Comparison of ENCODE assay signal across 11 cellular contexts in the genomic region with DNA sequence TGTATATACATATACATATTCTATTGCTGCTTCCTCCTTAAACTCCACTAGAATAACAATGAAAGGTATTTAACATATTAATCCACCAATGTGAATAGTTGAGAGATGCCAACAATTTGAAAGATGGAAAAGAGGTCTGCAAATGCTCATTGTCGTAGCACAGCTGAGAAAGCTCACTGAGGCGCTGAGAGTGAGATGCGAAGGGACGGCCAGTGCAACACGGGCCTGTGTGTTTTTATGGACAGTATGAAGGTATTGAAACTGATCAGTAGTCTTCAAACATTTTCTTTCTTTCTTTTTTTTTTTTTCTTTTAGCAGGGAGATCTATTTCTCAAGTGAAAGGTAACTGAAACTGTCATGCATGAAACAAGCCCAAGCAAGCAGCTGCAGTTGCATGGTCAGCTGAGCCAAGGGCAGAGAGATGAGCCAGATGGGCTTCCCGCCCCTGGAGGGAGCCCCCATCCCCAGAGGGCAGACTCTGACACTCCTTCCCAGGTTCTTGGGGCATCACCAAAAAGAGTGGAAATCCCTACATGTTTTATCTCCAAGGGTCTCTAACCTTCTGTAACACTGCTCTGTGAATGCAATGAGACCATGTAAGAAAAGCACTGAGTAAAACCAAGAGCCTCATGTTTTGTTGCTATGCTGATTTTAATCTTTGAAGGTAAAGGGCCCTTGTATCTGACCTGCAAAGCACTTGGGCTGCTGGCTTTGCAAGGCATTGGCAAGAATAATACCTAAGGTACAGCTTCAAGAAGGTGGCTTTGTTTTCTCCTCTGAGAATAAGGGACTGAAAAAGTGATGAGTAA. TPM values are rescaled to one million over a fixed set of nuclear protein-coding genes. Genes with fewer than 3 reads are reported as not detected.
DNase-seq lines count a peak whose midpoint lies in the region; ATAC-seq, FAIRE-seq and TF ChIP-seq lines count a peak whose summit lies in the region.
"Had no signal": no experiment of that assay in that cellular context is flagged by ENCODE, and none has a peak within 500 bp of the region (broad histone marks: within the 10 kb centered on the region; RNA-seq: fewer than 3 reads in every experiment).

No MANE protein-coding gene starts in this region.

- BruUV-seq in Calu3 (replicated peaks; lab: Mats Ljungman, UMichigan): no TSS peak

- no peaks in the 10 kb centered on the region for H3K27me3 Mint-ChIP-seq in Calu3 (ENCODE audit: unreplicated experiment)
- no peaks in the 10 kb centered on the region for H3K27me3 Mint-ChIP-seq in activated naive CD8-positive, alpha-beta T cell

- H3K27me3 ChIP-seq in effector memory CD4-positive, alpha-beta T cell (replicated peaks; ENCODE audit: control insufficient read depth, insufficient read depth, low read length, poor library complexity, severe bottlenecking): no peaks in the 10 kb centered on the region
- H3K27me3 ChIP-seq: brain microvascular endothelial cell had no signal

- no peaks in the 10 kb centered on the region for H3K9me3 ChIP-seq in effector memory CD4-positive, alpha-beta T cell (ENCODE audit: control insufficient read depth, low read length)

- peaks cover 16% of the 10 kb centered on the region for H3K4me1 ChIP-seq in effector memory CD4-positive, alpha-beta T cell (ENCODE audit: control insufficient read depth, insufficient read depth, low read length, poor library complexity, severe bottlenecking)

- FAIRE-seq in urothelium cell line (lab: Jason Lieb, UNC): no peak

- intact Hi-C loops in Calu3 (cut with micrococcal nuclease; ENCODE audit: unreplicated experiment): loop anchor here (2.0 kb wide), 2 partner anchors 27 to 75 kb away; no protein-coding TSS in a partner anchor

- H3K27ac ChIP-seq in effector memory CD4-positive, alpha-beta T cell (ENCODE audit: insufficient read depth, low read length, poor library complexity, severe bottlenecking): no peak overlapping the region
- H3K27ac ChIP-seq: brain microvascular endothelial cell, KMS-11 had no signal

- no peaks in the 10 kb centered on the region for H3K36me3 ChIP-seq in effector memory CD4-positive, alpha-beta T cell (ENCODE audit: control insufficient read depth, insufficient read depth, low read length)
- H3K36me3 ChIP-seq: brain microvascular endothelial cell had no signal

- peak overlapping the region; percentile 80 for H3K27ac Mint-ChIP-seq in Calu3 (ENCODE audit: unreplicated experiment)
- H3K27ac Mint-ChIP-seq in activated naive CD8-positive, alpha-beta T cell: peak overlapping the region; percentile 80

- peak overlapping the region; percentile 52 for H3K4me3 Mint-ChIP-seq in Calu3 (ENCODE audit: low read depth, unreplicated experiment)
- peak overlapping the region; percentile 54 for H3K4me3 Mint-ChIP-seq in activated naive CD8-positive, alpha-beta T cell

- CTCF ChIA-PET in Calu3 (lab: Charles Lee): interaction anchor here (0.7 to 1.0 kb wide), 5 partner anchors 9 to 165 kb away, joined by 3 to 4 read pairs (median 3); no protein-coding TSS in a partner anchor

- H3K4me1 Mint-ChIP-seq in Calu3 (ENCODE audit: low read depth, unreplicated experiment): peaks cover 56% of the 10 kb centered on the region
- peaks cover 44% of the 10 kb centered on the region for H3K4me1 Mint-ChIP-seq in activated naive CD8-positive, alpha-beta T cell (ENCODE audit: low read depth)

- peaks cover 20% of the 10 kb centered on the region for H3K36me3 Mint-ChIP-seq in Calu3 (ENCODE audit: insufficient read depth, unreplicated experiment)
- peaks cover 2% of the 10 kb centered on the region for H3K36me3 Mint-ChIP-seq in activated naive CD8-positive, alpha-beta T cell

- no peak overlapping the region for H3K4me3 ChIP-seq in effector memory CD4-positive, alpha-beta T cell (ENCODE audit: insufficient read depth, low read depth, low read length, poor library complexity, severe bottlenecking)

- no peak for TF ChIP-seq CTCF in Calu3 (IDR thresholded peaks at IDR 0.05; ENCODE audit: unreplicated experiment)

- peak; percentile 71 for ATAC-seq in GM19351 (IDR thresholded peaks at IDR 0.05; ENCODE audit: unreplicated experiment)
- ATAC-seq in HG03039 (IDR thresholded peaks at IDR 0.05; ENCODE audit: unreplicated experiment): peak; percentile 49

- no peaks in the 10 kb centered on the region for H3K9me3 Mint-ChIP-seq in Calu3 (ENCODE audit: low read depth, unreplicated experiment)
- peaks cover 9% of the 10 kb centered on the region for H3K9me3 Mint-ChIP-seq in activated naive CD8-positive, alpha-beta T cell (ENCODE audit: low read depth)

- DNase-seq in Calu3: no peak
- DNase-seq in HCEC 1CT: no peak
- no peak for DNase-seq in effector memory CD4-positive, alpha-beta T cell
- no peak for DNase-seq in activated CD4-positive, CD25-positive, alpha-beta regulatory T cell treated with anti-CD3 and anti-CD28 coated beads, Interleukin-2, amount 50 U/mL, for 72 hours
- no peak for DNase-seq in urothelium cell line (ENCODE audit: low spot score)
- DNase-seq: brain microvascular endothelial cell, DND-41 had no signal

RNA-seq across cellular contexts. Expression of a gene that starts 41.4 kb away (rescaled TPM):
- total RNA-seq in Calu3 (2022): 80.8 and 86.7 TPM in 2 replicates
